In genomic region chr11:83007477-83007876, GRCh38 we compare ENCODE assay signal across 1 cellular context.
TF ChIP-seq lines count a peak whose summit lies in the region.

No MANE protein-coding gene starts in this region.

TF ChIP-seq in WTC11, 78 proteins besides CTCF, POLR2A, EP300 and RAD21 (continued from another document):
- TF ChIP-seq ARID4B (CRISPR knock-in tag; IDR thresholded peaks at IDR 0.05; ENCODE audit: borderline replicate concordance) (no peak), MYBL2 (CRISPR knock-in tag; IDR thresholded peaks at IDR 0.05) (no peak), HMGXB4 (CRISPR knock-in tag; IDR thresholded peaks at IDR 0.05) (no peak), GRHL2 (CRISPR knock-in tag; IDR thresholded peaks at IDR 0.05; ENCODE audit: insufficient replicate concordance, severe bottlenecking) (no peak), ATF6 (CRISPR knock-in tag; IDR thresholded peaks at IDR 0.05) (no peak), KAT7 (CRISPR knock-in tag; IDR thresholded peaks at IDR 0.05; ENCODE audit: borderline replicate concordance) (no peak)
